9 cellular contexts compared by ENCODE assay signal in genomic region chr2:240579071-240579762, GRCh38. TPM values are rescaled to one million over a fixed set of nuclear protein-coding genes. Genes with fewer than 3 reads are reported as not detected.
A peak's percentile ranks its signal among the peaks of the same experiment; 100 is the strongest.
DNase-seq lines count a peak whose midpoint lies in the region; ATAC-seq and TF ChIP-seq lines count a peak whose summit lies in the region.
"Had no signal": no experiment of that assay in that cellular context is flagged by ENCODE, and none has a peak within 500 bp of the region (broad histone marks: within the 10 kb centered on the region; RNA-seq: fewer than 3 reads in every experiment).

No MANE protein-coding gene starts in this region.

- POLR2A ChIA-PET in activated CD8-positive, alpha-beta T cell treated with anti-CD3 and anti-CD28 coated beads for 36 hours (lab: Charles Lee) = interaction anchor here (1.0 to 2.7 kb wide), 4 partner anchors 9 to 45 kb away, joined by 3 to 12 read pairs (median 3); no protein-coding TSS in a partner anchor

- no peaks in the 10 kb centered on the region for H3K27me3 Mint-ChIP-seq in activated CD8-positive, alpha-beta memory T cell treated with anti-CD3 and anti-CD28 coated beads, Interleukin-2, amount 10 ng/mL, durations not matched to agents 7 days and 5 days
- H3K27me3 Mint-ChIP-seq in activated CD8-positive, alpha-beta T cell treated with anti-CD3 and anti-CD28 coated beads for 36 hours = no peaks in the 10 kb centered on the region
- H3K27me3 Mint-ChIP-seq: memory B cell had no signal

- H3K4me3 Mint-ChIP-seq in activated CD8-positive, alpha-beta memory T cell treated with anti-CD3 and anti-CD28 coated beads, Interleukin-2, amount 10 ng/mL, durations not matched to agents 7 days and 5 days = no peak overlapping the region
- H3K4me3 Mint-ChIP-seq in activated CD8-positive, alpha-beta T cell treated with anti-CD3 and anti-CD28 coated beads for 36 hours = no peak overlapping the region
- H3K4me3 Mint-ChIP-seq: memory B cell had no signal

- peak overlapping the region; percentile 80 for H3K27ac Mint-ChIP-seq in activated CD8-positive, alpha-beta memory T cell treated with anti-CD3 and anti-CD28 coated beads, Interleukin-2, amount 10 ng/mL, durations not matched to agents 7 days and 5 days
- peak overlapping the region; percentile 82 for H3K27ac Mint-ChIP-seq in activated CD8-positive, alpha-beta T cell treated with anti-CD3 and anti-CD28 coated beads for 36 hours
- H3K27ac Mint-ChIP-seq: memory B cell had no signal

- no peak overlapping the region for H3K4me3 ChIP-seq in right cardiac atrium (ENCODE audit: low read length)
- H3K4me3 ChIP-seq in tibial nerve = no peak overlapping the region

- intact Hi-C loops in activated CD8-positive, alpha-beta T cell treated with anti-CD3 and anti-CD28 coated beads for 36 hours (cut with micrococcal nuclease) = no loop called here
- intact Hi-C loops in right cardiac atrium (cut with DNase I) = no loop called here

- peak; percentile 45 for ATAC-seq in activated CD8-positive, alpha-beta memory T cell treated with anti-CD3 and anti-CD28 coated beads, Interleukin-2, amount 10 ng/mL, durations not matched to agents 7 days and 5 days
- no peak for ATAC-seq in activated CD8-positive, alpha-beta T cell treated with anti-CD3 and anti-CD28 coated beads for 36 hours
- ATAC-seq in right cardiac atrium (no peak), GM18873 (IDR thresholded peaks at IDR 0.05; ENCODE audit: low FRiP score, unreplicated experiment) (no peak)

- H3K4me1 ChIP-seq in right cardiac atrium (ENCODE audit: control insufficient read depth, insufficient read depth, low read length) (peaks cover 5% of the 10 kb centered on the region), tibial nerve (peaks cover 0 to 59% (median 17%) of the 10 kb centered on the region in 4 donors)

- CTCF ChIA-PET in activated CD8-positive, alpha-beta memory T cell treated with anti-CD3 and anti-CD28 coated beads, Interleukin-2, amount 10 ng/mL, durations not matched to agents 7 days and 5 days (lab: Charles Lee) = interaction anchor here (1.1 to 7.6 kb wide), 11 partner anchors 9 to 1452 kb away, joined by 3 to 99 read pairs (median 5); partner anchors contain the start of gene RNPEPL1
- CTCF ChIA-PET in activated CD8-positive, alpha-beta T cell treated with anti-CD3 and anti-CD28 coated beads for 36 hours (lab: Charles Lee) = interaction anchor here (0.6 to 3.3 kb wide), 8 partner anchors 8 to 65 kb away, joined by 3 to 30 read pairs (median 8); partner anchors contain the start of gene RNPEPL1

- DNase-seq in activated CD8-positive, alpha-beta memory T cell treated with anti-CD3 and anti-CD28 coated beads, Interleukin-2, amount 10 ng/mL, durations not matched to agents 7 days and 5 days = no peak
- DNase-seq in activated CD8-positive, alpha-beta memory T cell treated with anti-CD3 and anti-CD28 coated beads for 24 hours = no peak
- DNase-seq in activated CD8-positive, alpha-beta T cell treated with anti-CD3 and anti-CD28 coated beads for 36 hours = no peak
- DNase-seq in right cardiac atrium = peak; percentile 10 to 51 (median 42)
- no peak for DNase-seq in tibial nerve (ENCODE audit: low spot score in 2 of 2)
- DNase-seq in mucosa of gallbladder (ENCODE audit: low spot score) = no peak
- no peak for DNase-seq in stimulated activated CD4-positive, alpha-beta T cell treated with anti-CD3 and anti-CD28 coated beads, Interleukin-15, amount 100 ng/mL, for 24 hours

- peaks cover 38% of the 10 kb centered on the region for H3K4me1 Mint-ChIP-seq in activated CD8-positive, alpha-beta memory T cell treated with anti-CD3 and anti-CD28 coated beads, Interleukin-2, amount 10 ng/mL, durations not matched to agents 7 days and 5 days
- H3K4me1 Mint-ChIP-seq in activated CD8-positive, alpha-beta T cell treated with anti-CD3 and anti-CD28 coated beads for 36 hours (ENCODE audit: low read depth) = peaks cover 30% of the 10 kb centered on the region

- no peak for TF ChIP-seq EP300 in tibial nerve (IDR thresholded peaks at IDR 0.05)

- 91% methylated on average over 12 of the region's 12 CpGs for whole genome bisulfite sequencing in right cardiac atrium
- WGBS in tibial nerve, 2 donors = 87 to 95% methylated on average over 12 of the region's 12 CpGs

- no peaks in the 10 kb centered on the region for H3K9me3 ChIP-seq in right cardiac atrium (ENCODE audit: control insufficient read depth, low read length)
- H3K9me3 ChIP-seq in tibial nerve = peaks cover 0 to 7% (median 0%) of the 10 kb centered on the region in 4 donors

- no peak for TF ChIP-seq CTCF in activated CD8-positive, alpha-beta T cell treated with anti-CD3 and anti-CD28 coated beads for 36 hours (IDR thresholded peaks at IDR 0.05)
- TF ChIP-seq CTCF in tibial nerve (IDR thresholded peaks at IDR 0.05) = no peak

- no peaks in the 10 kb centered on the region for H3K9me3 Mint-ChIP-seq in activated CD8-positive, alpha-beta memory T cell treated with anti-CD3 and anti-CD28 coated beads, Interleukin-2, amount 10 ng/mL, durations not matched to agents 7 days and 5 days (ENCODE audit: low read depth)
- H3K9me3 Mint-ChIP-seq in activated CD8-positive, alpha-beta T cell treated with anti-CD3 and anti-CD28 coated beads for 36 hours = no peaks in the 10 kb centered on the region

- no peak for TF ChIP-seq POLR2A in tibial nerve (IDR thresholded peaks at IDR 0.05)

- H3K27ac ChIP-seq in right cardiac atrium (ENCODE audit: low read length) (peak overlapping the region; percentile 34), tibial nerve (peak overlapping the region in 3 of 4 donors; percentile 65 to 90 (median 77))

- peaks cover 0 to 64% (median 21%) of the 10 kb centered on the region in 3 donors for H3K36me3 ChIP-seq in tibial nerve

- H3K27me3 ChIP-seq in right cardiac atrium (ENCODE audit: control insufficient read depth, insufficient read depth) (no peaks in the 10 kb centered on the region), tibial nerve (no peaks in the 10 kb centered on the region)

- H3K36me3 Mint-ChIP-seq in activated CD8-positive, alpha-beta memory T cell treated with anti-CD3 and anti-CD28 coated beads, Interleukin-2, amount 10 ng/mL, durations not matched to agents 7 days and 5 days = peaks cover 19% of the 10 kb centered on the region
- peaks cover 14% of the 10 kb centered on the region for H3K36me3 Mint-ChIP-seq in activated CD8-positive, alpha-beta T cell treated with anti-CD3 and anti-CD28 coated beads for 36 hours (ENCODE audit: low read depth)

RNA-seq across cellular contexts. Expression of gene CAPN10, which starts 7.3 kb away (rescaled TPM):
- 10 to 100 TPM; 54.0 to 75.8 TPM for total RNA-seq in activated CD8-positive, alpha-beta memory T cell treated with anti-CD3 and anti-CD28 coated beads, Interleukin-2, amount 10 ng/mL, durations not matched to agents 7 days and 5 days
- total RNA-seq in activated CD8-positive, alpha-beta T cell treated with anti-CD3 and anti-CD28 coated beads for 36 hours = 10 to 100 TPM; 26.8 to 29.1 TPM
- 10 to 100 TPM; 21.2 to 44.3 (median 36.2) TPM for total RNA-seq in right cardiac atrium
- 40.1 TPM for polyA plus RNA-seq in right cardiac atrium
- total RNA-seq in tibial nerve = 10 to 100 TPM; 28.0 to 66.3 (median 54.8) TPM
- total RNA-seq in mucosa of gallbladder = 56.1 TPM

RNA-seq across cellular contexts. Expression of gene RNPEPL1, which starts 10.9 kb away (rescaled TPM):
- total RNA-seq in activated CD8-positive, alpha-beta memory T cell treated with anti-CD3 and anti-CD28 coated beads, Interleukin-2, amount 10 ng/mL, durations not matched to agents 7 days and 5 days = 100 to 1,000 TPM; 101 to 152 TPM
- 10 to 100 TPM; 39.1 to 40.5 TPM for total RNA-seq in activated CD8-positive, alpha-beta T cell treated with anti-CD3 and anti-CD28 coated beads for 36 hours
- total RNA-seq in right cardiac atrium (10 to 100 TPM; 40.4 to 61.6 (median 58.0) TPM), tibial nerve (10 to 100 TPM; 55.3 to 90.6 (median 64.0) TPM), mucosa of gallbladder (91.8 TPM)
- polyA plus RNA-seq in right cardiac atrium = 108 TPM

RNA-seq across cellular contexts. Expression of gene DUSP28, which starts 19.1 kb away (rescaled TPM):
- 10 to 100 TPM; 10.0 to 10.1 TPM for total RNA-seq in activated CD8-positive, alpha-beta memory T cell treated with anti-CD3 and anti-CD28 coated beads, Interleukin-2, amount 10 ng/mL, durations not matched to agents 7 days and 5 days
- total RNA-seq in activated CD8-positive, alpha-beta T cell treated with anti-CD3 and anti-CD28 coated beads for 36 hours = 1 to 10 TPM; 4.5 to 6.2 TPM
- total RNA-seq in right cardiac atrium (10 to 100 TPM in 3 of 4 donors, 1 to 10 TPM in 1; 9.6 to 14.9 (median 11.7) TPM), tibial nerve (10 to 100 TPM in 1 of 4 donors, 1 to 10 TPM in 3; 4.5 to 16.1 (median 7.2) TPM), mucosa of gallbladder (4.0 TPM)
- polyA plus RNA-seq in right cardiac atrium = 10.9 TPM

RNA-seq across cellular contexts. Expression of gene ANKMY1, which starts 21.4 kb away (rescaled TPM):
- total RNA-seq in activated CD8-positive, alpha-beta memory T cell treated with anti-CD3 and anti-CD28 coated beads, Interleukin-2, amount 10 ng/mL, durations not matched to agents 7 days and 5 days = 10 to 100 TPM; 21.3 to 33.5 TPM
- total RNA-seq in activated CD8-positive, alpha-beta T cell treated with anti-CD3 and anti-CD28 coated beads for 36 hours = 10 to 100 TPM; 14.5 to 18.6 TPM
- 1 to 10 TPM; 7.3 to 8.0 (median 7.6) TPM for total RNA-seq in right cardiac atrium
- 3.5 TPM for polyA plus RNA-seq in right cardiac atrium
- 10 to 100 TPM; 14.2 to 24.0 (median 21.4) TPM for total RNA-seq in tibial nerve
- 25.6 TPM for total RNA-seq in mucosa of gallbladder

RNA-seq across cellular contexts. Expression of gene GPR35, which starts 46.1 kb away (rescaled TPM):
- total RNA-seq in activated CD8-positive, alpha-beta memory T cell treated with anti-CD3 and anti-CD28 coated beads, Interleukin-2, amount 10 ng/mL, durations not matched to agents 7 days and 5 days = 10 to 100 TPM; 14.4 to 35.4 TPM
- 10 to 100 TPM; 14.4 to 14.6 TPM for total RNA-seq in activated CD8-positive, alpha-beta T cell treated with anti-CD3 and anti-CD28 coated beads for 36 hours
- total RNA-seq in right cardiac atrium = 1 to 10 TPM in 2 of 4 donors, under 1 TPM in 2; 0.53 to 1.4 (median 1.0) TPM
- 0.84 TPM for polyA plus RNA-seq in right cardiac atrium
- 1 to 10 TPM in 3 of 4 donors, under 1 TPM in 1; 0.90 to 8.2 (median 2.0) TPM for total RNA-seq in tibial nerve
- 71.2 TPM for total RNA-seq in mucosa of gallbladder

Comparison
In these comparisons a context has a peak if more than half of its experiments do, and no peak if none do; other contexts are left out.
1. DNase-seq: peak in right cardiac atrium (3 of 3); none in activated CD8-positive, alpha-beta memory T cell treated with anti-CD3 and anti-CD28 coated beads, Interleukin-2, amount 10 ng/mL, durations not matched to agents 7 days and 5 days (single experiment), activated CD8-positive, alpha-beta memory T cell treated with anti-CD3 and anti-CD28 coated beads for 24 hours (single experiment), activated CD8-positive, alpha-beta T cell treated with anti-CD3 and anti-CD28 coated beads for 36 hours (single experiment), tibial nerve (0 of 2), mucosa of gallbladder (single experiment) and stimulated activated CD4-positive, alpha-beta T cell treated with anti-CD3 and anti-CD28 coated beads, Interleukin-15, amount 100 ng/mL, for 24 hours (single experiment).